8 cellular contexts compared by ENCODE assay signal in genomic region chr14:75453817-75454434, GRCh38. TPM values are rescaled to one million over a fixed set of nuclear protein-coding genes. Genes with fewer than 3 reads are reported as not detected.
DNase-seq lines count a peak whose midpoint lies in the region; ATAC-seq, FAIRE-seq and TF ChIP-seq lines count a peak whose summit lies in the region.

No MANE protein-coding gene starts in this region.

- peaks cover 25% of the 10 kb centered on the region for H3K36me3 ChIP-seq in GM06990 (ENCODE audit: control insufficient read depth, insufficient read depth, low read length)
- H3K36me3 ChIP-seq in astrocyte (ENCODE audit: insufficient read depth, low read length), result no peaks in the 10 kb centered on the region
- H3K36me3 ChIP-seq in neural progenitor cell, result no peaks in the 10 kb centered on the region
- H3K36me3 ChIP-seq in H7 (replicated peaks; ENCODE audit: control insufficient read depth, insufficient read depth, low read length), result peaks cover 3% of the 10 kb centered on the region; the same call in 1 of the 2 replicates

- H3K27ac ChIP-seq in astrocyte (ENCODE audit: low read depth, low read length) (peak overlapping the region; percentile 47), neural progenitor cell (peak overlapping the region; percentile 99)

- H3K4me2 ChIP-seq in astrocyte (ENCODE audit: low read length) (no peak overlapping the region), neural progenitor cell (peak overlapping the region; percentile 45)

- no peaks in the 10 kb centered on the region for H3K27me3 ChIP-seq in GM06990 (replicated peaks; ENCODE audit: control insufficient read depth, insufficient read depth, low read length)
- no peaks in the 10 kb centered on the region for H3K27me3 ChIP-seq in astrocyte (ENCODE audit: insufficient read depth, low read length)
- no peaks in the 10 kb centered on the region for H3K27me3 ChIP-seq in neural progenitor cell
- H3K27me3 ChIP-seq in H7 (ENCODE audit: control insufficient read depth, insufficient read depth, low read length), result no peaks in the 10 kb centered on the region

- H3K27ac Mint-ChIP-seq in astrocyte (ENCODE audit: unreplicated experiment) (peak overlapping the region; percentile 88), neural progenitor cell (peak overlapping the region; percentile 74)

- H4K20me1 ChIP-seq in astrocyte (ENCODE audit: insufficient read depth, low read length) (peaks cover 30% of the 10 kb centered on the region), neural progenitor cell (ENCODE audit: low read depth) (no peaks in the 10 kb centered on the region)

- peaks cover 40% of the 10 kb centered on the region for H3K36me3 Mint-ChIP-seq in astrocyte (ENCODE audit: low read depth, unreplicated experiment)
- no peaks in the 10 kb centered on the region for H3K36me3 Mint-ChIP-seq in neural progenitor cell

- H3K9me3 Mint-ChIP-seq in astrocyte (ENCODE audit: unreplicated experiment) (no peaks in the 10 kb centered on the region), neural progenitor cell (no peaks in the 10 kb centered on the region)

- H3K9me3 ChIP-seq in astrocyte (ENCODE audit: insufficient read depth, low read depth, low read length) (no peaks in the 10 kb centered on the region), neural progenitor cell (ENCODE audit: low read depth) (no peaks in the 10 kb centered on the region)

- no peak overlapping the region for H3K4me3 ChIP-seq in GM06990 (replicated peaks; ENCODE audit: low read depth, low read length)
- H3K4me3 ChIP-seq in astrocyte (ENCODE audit: insufficient read depth, low read depth, low read length), result no peak overlapping the region
- H3K4me3 ChIP-seq in neural progenitor cell, result no peak overlapping the region
- no peak overlapping the region for H3K4me3 ChIP-seq in H7 (ENCODE audit: insufficient read depth, low read depth, low read length)

- peak overlapping the region; percentile 63 for H3K9ac ChIP-seq in astrocyte (ENCODE audit: low read length)
- H3K9ac ChIP-seq in neural progenitor cell, result peak overlapping the region; percentile 65

- H3K27me3 Mint-ChIP-seq in astrocyte (ENCODE audit: low read depth, unreplicated experiment), result no peaks in the 10 kb centered on the region
- peaks cover 8% of the 10 kb centered on the region for H3K27me3 Mint-ChIP-seq in neural progenitor cell (ENCODE audit: insufficient read depth, low read depth)

- peak; percentile 52 for ATAC-seq in HG02588 (IDR thresholded peaks at IDR 0.05; ENCODE audit: unreplicated experiment)
- no peak for ATAC-seq in GM21447 (IDR thresholded peaks at IDR 0.05; ENCODE audit: unreplicated experiment)
- no peak for ATAC-seq in GM21423 (IDR thresholded peaks at IDR 0.05; ENCODE audit: unreplicated experiment)

- peaks cover 4% of the 10 kb centered on the region for H3K79me2 ChIP-seq in astrocyte (ENCODE audit: insufficient read depth, low read length)
- H3K79me2 ChIP-seq in neural progenitor cell (ENCODE audit: low read depth), result peaks cover 2% of the 10 kb centered on the region

- H3F3A ChIP-seq in neural progenitor cell (ENCODE audit: low read depth), result peaks cover 27% of the 10 kb centered on the region

- peaks cover 78% of the 10 kb centered on the region for H3K4me1 Mint-ChIP-seq in astrocyte (ENCODE audit: low read depth, unreplicated experiment)
- H3K4me1 Mint-ChIP-seq in neural progenitor cell, result peaks cover 65% of the 10 kb centered on the region

- no peak for FAIRE-seq in astrocyte (lab: Jason Lieb, UNC)

- H3K4me3 Mint-ChIP-seq in astrocyte (ENCODE audit: unreplicated experiment) (peak overlapping the region; percentile 78), neural progenitor cell (no peak overlapping the region)

- H3K4me1 ChIP-seq in astrocyte (ENCODE audit: insufficient read depth, low read length) (peaks cover 24% of the 10 kb centered on the region), neural progenitor cell (peaks cover 49% of the 10 kb centered on the region)

- TF ChIP-seq CTCF in GM06990 (IDR thresholded peaks at IDR 0.05; ENCODE audit: insufficient read depth, low read length, poor library complexity, severe bottlenecking) (peak; percentile 62), astrocyte (IDR thresholded peaks at IDR 0.05; ENCODE audit: insufficient read depth, low read depth, low read length) (no peak), neural progenitor cell (IDR thresholded peaks at IDR 0.05) (peak; percentile 28)

- H2AFZ ChIP-seq in astrocyte (ENCODE audit: low read depth, low read length) (no peak overlapping the region), neural progenitor cell (replicated peaks) (no peak overlapping the region)

- peak; percentile 46 for DNase-seq in GM06990 (ENCODE audit: extremely low read depth, insufficient read length)
- no peak for DNase-seq in astrocyte (ENCODE audit: low read depth)
- peak; percentile 33 for DNase-seq in neural progenitor cell (ENCODE audit: low spot score)
- DNase-seq in NCI-H446 (lab: John Stamatoyannopoulos, UW), result no peak
- DNase-seq in H7, result no peak

RNA-seq across cellular contexts. Expression of gene JDP2, which starts 26.1 kb away (rescaled TPM):
- total RNA-seq in astrocyte (79.5 and 80.6 TPM in 2 replicates), neural progenitor cell (ENCODE audit: low replicate concordance) (2.5 and 8.4 TPM in 2 replicates)
- total RNA-seq in H7 (2014; rRNA removed; shearing (Covaris generic)), result 30.2 and 37.9 TPM in 2 replicates

Comparison
In these comparisons a context has a peak if more than half of its experiments do, and no peak if none do; other contexts are left out.
1. DNase-seq: peak in GM06990 (single experiment) and neural progenitor cell (single experiment); none in astrocyte (single experiment), NCI-H446 (0 of 2) and H7 (single experiment).